29 cellular contexts compared by ENCODE assay signal in genomic region chr2:222673883-222674282, GRCh38. TPM values are rescaled to one million over a fixed set of nuclear protein-coding genes. Genes with fewer than 3 reads are reported as not detected.
DNase-seq lines count a peak whose midpoint lies in the region; ATAC-seq, FAIRE-seq and TF ChIP-seq lines count a peak whose summit lies in the region.
"Had no signal": no experiment of that assay in that cellular context is flagged by ENCODE, and none has a peak within 500 bp of the region (broad histone marks: within the 10 kb centered on the region; RNA-seq: fewer than 3 reads in every experiment).

No MANE protein-coding gene starts in this region.

- H3K9me3 ChIP-seq in adipocyte (ENCODE audit: control insufficient read depth, low read length) (no peaks in the 10 kb centered on the region), transverse colon (no peaks in the 10 kb centered on the region), tibial nerve (no peaks in the 10 kb centered on the region)
- H3K9me3 ChIP-seq: HAP-1, pancreas, right atrium auricular region, spleen, upper lobe of left lung had no signal

- FAIRE-seq in GM12891 (lab: Jason Lieb, UNC) = peak; percentile 52
- FAIRE-seq: colon, D721Med, pancreas, RCC 7860 had no signal

- H3K9me3 Mint-ChIP-seq in neural crest cell = no peaks in the 10 kb centered on the region
- H3K9me3 Mint-ChIP-seq in activated CD4-positive, alpha-beta T cell treated with anti-CD3 and anti-CD28 coated beads for 36 hours (ENCODE audit: low read depth) = no peaks in the 10 kb centered on the region
- H3K9me3 Mint-ChIP-seq: activated CD4-positive, alpha-beta memory T cell treated with anti-CD3 and anti-CD28 coated beads, Interleukin-2, amount 10 ng/mL, durations not matched to agents 7 days and 5 days; WTC11 had no signal

- TF ChIP-seq POLR2A in GM12891 (IDR thresholded peaks at IDR 0.05; ENCODE audit: low read depth, low read length) (no peak), transverse colon (IDR thresholded peaks at IDR 0.05) (no peak), tibial nerve (IDR thresholded peaks at IDR 0.05) (no peak)

- H3K9ac ChIP-seq in adipocyte (ENCODE audit: low read length) = no peak overlapping the region
- H3K9ac ChIP-seq: KMS-11 had no signal

- H3K27me3 Mint-ChIP-seq in neural crest cell (ENCODE audit: low read depth) = peaks cover 60% of the 10 kb centered on the region
- H3K27me3 Mint-ChIP-seq in activated CD4-positive, alpha-beta T cell treated with anti-CD3 and anti-CD28 coated beads for 36 hours = peaks cover 56% of the 10 kb centered on the region

- WGBS in transverse colon (ENCODE audit: low coverage in 1 of 2), 2 donors = 80% methylated on average over 5 of the region's 5 CpGs; no CpG with 5 or more reads in 1 of the 2 donors
- WGBS in tibial nerve, 2 donors = 91 to 94% methylated on average over 5 of the region's 5 CpGs

- H3K4me3 ChIP-seq in adipocyte (ENCODE audit: low read length) (peak overlapping the region; percentile 75), transverse colon (no peak overlapping the region), tibial nerve (no peak overlapping the region)
- H3K4me3 ChIP-seq: HAP-1, pancreas, right atrium auricular region, spleen, upper lobe of left lung had no signal

- peak overlapping the region; percentile 32 for H3K4me3 Mint-ChIP-seq in neural crest cell
- H3K4me3 Mint-ChIP-seq in activated CD4-positive, alpha-beta T cell treated with anti-CD3 and anti-CD28 coated beads for 36 hours = no peak overlapping the region
- H3K4me3 Mint-ChIP-seq: activated CD4-positive, alpha-beta memory T cell treated with anti-CD3 and anti-CD28 coated beads, Interleukin-2, amount 10 ng/mL, durations not matched to agents 7 days and 5 days; activated naive CD8-positive, alpha-beta T cell had no signal

- CTCF ChIA-PET in HEK293T (lab: Yijun Ruan, JAX) = no interaction called here
- CTCF ChIA-PET in activated CD4-positive, alpha-beta T cell treated with anti-CD3 and anti-CD28 coated beads for 36 hours (lab: Charles Lee) = no interaction called here

- H3K27me3 ChIP-seq in adipocyte (replicated peaks; ENCODE audit: control insufficient read depth, insufficient read depth, low read length) (no peaks in the 10 kb centered on the region), transverse colon (peaks cover 15% of the 10 kb centered on the region), tibial nerve (peaks cover 0 to 29% of the 10 kb centered on the region in 2 donors)
- H3K27me3 ChIP-seq: pancreas, right atrium auricular region, upper lobe of left lung had no signal

- peaks cover 14% of the 10 kb centered on the region for H3K4me1 Mint-ChIP-seq in neural crest cell
- H3K4me1 Mint-ChIP-seq in activated CD4-positive, alpha-beta T cell treated with anti-CD3 and anti-CD28 coated beads for 36 hours = peaks cover 8% of the 10 kb centered on the region

- TF ChIP-seq CTCF in neural crest cell (conservative IDR thresholded peaks at IDR 0.05) = no peak
- no peak for TF ChIP-seq CTCF in transverse colon (IDR thresholded peaks at IDR 0.05)
- no peak for TF ChIP-seq CTCF in tibial nerve (IDR thresholded peaks at IDR 0.05)

- intact Hi-C loops in transverse colon (cut with DNase I; ENCODE audit: low total_unique reads) = no loop called here
- intact Hi-C loops in activated CD4-positive, alpha-beta T cell treated with anti-CD3 and anti-CD28 coated beads for 36 hours (cut with DNase I, micrococcal nuclease) = no loop called here

- H3K36me3 ChIP-seq in adipocyte (ENCODE audit: control insufficient read depth, insufficient read depth, low read length, severe bottlenecking) (peaks cover 7% of the 10 kb centered on the region), transverse colon (no peaks in the 10 kb centered on the region), tibial nerve (no peaks in the 10 kb centered on the region)
- H3K36me3 ChIP-seq: HAP-1, pancreas, right atrium auricular region, spleen, upper lobe of left lung had no signal

- H3K27ac Mint-ChIP-seq in neural crest cell (ENCODE audit: unreplicated experiment) = no peak overlapping the region
- no peak overlapping the region for H3K27ac Mint-ChIP-seq in activated CD4-positive, alpha-beta T cell treated with anti-CD3 and anti-CD28 coated beads for 36 hours
- H3K27ac Mint-ChIP-seq: activated CD4-positive, alpha-beta memory T cell treated with anti-CD3 and anti-CD28 coated beads, Interleukin-2, amount 10 ng/mL, durations not matched to agents 7 days and 5 days; activated naive CD8-positive, alpha-beta T cell; WTC11 had no signal

- POLR2A ChIA-PET in HEK293T (lab: Yijun Ruan, JAX) = no interaction called here
- POLR2A ChIA-PET in activated CD4-positive, alpha-beta T cell treated with anti-CD3 and anti-CD28 coated beads for 36 hours (lab: Charles Lee) = no interaction called here

- DNase-seq in GM12891 (ENCODE audit: insufficient read length, low spot score) = no peak
- no peak for DNase-seq in HEK293T (ENCODE audit: extremely low spot score)
- DNase-seq in adipocyte (ENCODE audit: low read depth) = no peak
- no peak for DNase-seq in neural crest cell (ENCODE audit: low read depth, low spot score)
- DNase-seq in transverse colon = no peak
- no peak for DNase-seq in activated CD4-positive, alpha-beta T cell treated with anti-CD3 and anti-CD28 coated beads for 36 hours
- DNase-seq in tibial nerve (ENCODE audit: low spot score in 2 of 2) = no peak
- DNase-seq: activated CD4-positive, alpha-beta memory T cell treated with anti-CD3 and anti-CD28 coated beads, Interleukin-2, amount 10 ng/mL, durations not matched to agents 7 days and 5 days; aorta; effector CD4-positive, alpha-beta T cell; kidney; NCI-H510A treated with DMSO at 0.1 percent for 48 hours; pancreas; spleen; T1000; upper lobe of left lung had no signal

- no peak for ATAC-seq in activated CD4-positive, alpha-beta T cell treated with anti-CD3 and anti-CD28 coated beads for 36 hours
- ATAC-seq: pancreas, WTC11 had no signal

- no peaks in the 10 kb centered on the region for H3K36me3 Mint-ChIP-seq in neural crest cell (ENCODE audit: low read depth)
- no peaks in the 10 kb centered on the region for H3K36me3 Mint-ChIP-seq in activated CD4-positive, alpha-beta T cell treated with anti-CD3 and anti-CD28 coated beads for 36 hours (ENCODE audit: low read depth)
- H3K36me3 Mint-ChIP-seq: WTC11 had no signal

- H3K4me1 ChIP-seq in adipocyte (ENCODE audit: control insufficient read depth, insufficient read depth, low read length) (peaks cover 4% of the 10 kb centered on the region), transverse colon (peaks cover 0 to 14% (median 12%) of the 10 kb centered on the region in 4 donors), tibial nerve (peaks cover 0 to 16% (median 3%) of the 10 kb centered on the region in 4 donors)
- H3K4me1 ChIP-seq: HAP-1 had no signal

- no peak for TF ChIP-seq EP300 in transverse colon (IDR thresholded peaks at IDR 0.05; ENCODE audit: low read depth)
- no peak for TF ChIP-seq EP300 in tibial nerve (IDR thresholded peaks at IDR 0.05)

- H3K27ac ChIP-seq in transverse colon (no peak overlapping the region), tibial nerve (no peak overlapping the region)
- H3K27ac ChIP-seq: C4-2B, epithelial cell of prostate, KMS-11, pancreas, right atrium auricular region, spleen, upper lobe of left lung had no signal

- in situ Hi-C loops in transverse colon (cut with MboI; ENCODE audit: low pct_ligation_motif_present in 1 of 4, low pct_unique_long_range_greater_than_20kb in 1 of 4, low sequenced_read_pairs in 3 of 4) = no loop called here

TF ChIP-seq in GM12891, 5 proteins besides CTCF, POLR2A, EP300 and RAD21:
- TF ChIP-seq POU2F2 (IDR thresholded peaks at IDR 0.05; ENCODE audit: low read depth, low read length) = no peak
- no peak for TF ChIP-seq TAF1 (IDR thresholded peaks at IDR 0.05; ENCODE audit: low read depth, low read length)
- no peak for TF ChIP-seq POLR2AphosphoS5 (IDR thresholded peaks at IDR 0.05; ENCODE audit: low read depth, low read length)

TF ChIP-seq in HEK293T, 16 proteins besides CTCF, POLR2A, EP300 and RAD21:
- TF ChIP-seq L3MBTL2 (conservative IDR thresholded peaks at IDR 0.05) = 0 out of 2 replicates have a peak, but pooled peaks have one; percentile 33
- no peak for TF ChIP-seq ELF4 (IDR thresholded peaks at IDR 0.05)
TF ChIP-seq in HEK293T: peak in this region for 1.

RNA-seq across cellular contexts. Expression of gene MOGAT1, which starts 2.4 kb away (rescaled TPM):
- not detected for polyA plus RNA-seq in GM12891 (2012; ENCODE audit: low read depth, missing spikeins)
- total RNA-seq in neural crest cell (0.30 TPM in 1 of 2 replicates, not detected in the other), transverse colon (under 1 TPM in 1 of 4 donors, not detected in 3; 0.80 TPM), tibial nerve (not detected)
- not detected for total RNA-seq in activated CD4-positive, alpha-beta T cell treated with anti-CD3 and anti-CD28 coated beads for 36 hours
- total RNA-seq: activated CD4-positive, alpha-beta memory T cell treated with anti-CD3 and anti-CD28 coated beads, Interleukin-2, amount 10 ng/mL, durations not matched to agents 7 days and 5 days; aorta; kidney; lower leg skin; mononuclear cell; right atrium auricular region; spleen had no signal
- polyA plus RNA-seq: aorta, neural cell, pancreas had no signal

RNA-seq across cellular contexts. Expression of gene FARSB, which starts 18.0 kb away (rescaled TPM):
- polyA plus RNA-seq in GM12891 (2012; ENCODE audit: low read depth, missing spikeins) = 34.2 TPM
- total RNA-seq in neural crest cell (38.7 and 39.9 TPM in 2 replicates), transverse colon (10 to 100 TPM in 2 of 4 donors, 1 to 10 TPM in 2; 7.2 to 18.6 (median 9.5) TPM), tibial nerve (10 to 100 TPM; 12.3 to 16.8 (median 13.9) TPM)
- 10 to 100 TPM; 56.3 to 58.5 TPM for total RNA-seq in activated CD4-positive, alpha-beta T cell treated with anti-CD3 and anti-CD28 coated beads for 36 hours
